In the genomic region with DNA sequence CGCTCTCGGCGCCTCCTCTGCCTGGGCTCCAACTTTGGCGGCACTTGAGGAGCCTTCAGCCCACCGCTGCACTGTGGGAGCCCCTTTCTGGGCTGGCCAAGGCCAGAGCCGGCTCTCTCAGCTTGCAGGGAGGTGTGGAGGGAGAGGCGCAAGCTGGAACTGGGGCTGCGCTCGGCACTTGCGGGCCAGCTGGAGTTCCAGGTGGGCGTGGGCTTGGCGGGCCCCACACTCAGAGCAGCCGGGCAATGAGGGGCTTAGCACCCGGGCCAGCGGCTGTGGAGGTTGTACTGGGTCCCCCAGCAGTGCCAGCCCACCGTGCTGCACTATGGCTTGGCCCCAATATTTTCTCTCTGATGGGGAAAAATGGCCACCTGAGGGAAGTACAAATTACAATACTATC, we compare ENCODE assay signal across 2 cellular contexts.
DNase-seq lines count a peak whose midpoint lies in the region; ATAC-seq, FAIRE-seq and TF ChIP-seq lines count a peak whose summit lies in the region.
"Not testable (repeated sequence)": the region's sequence is repeated elsewhere in the genome, so short reads cannot be mapped to it uniquely, and the experiment has no call there.

No MANE protein-coding gene starts in this region.

- DNase-seq in kidney: peak; percentile 53
- DNase-seq in HepG2 (ENCODE audit: low spot score): not testable (repeated sequence)

- H3K4me2 ChIP-seq in HepG2 (ENCODE audit: low read depth, low read length): not testable (repeated sequence)

- FAIRE-seq in kidney (lab: Jason Lieb, UNC); HepG2 (lab: Jason Lieb, UNC): not testable (repeated sequence)

- not testable (repeated sequence) for H3K4me3 ChIP-seq in kidney (ENCODE audit: low read length in 2 of 2); HepG2 (replicated peaks in 1 of 3; ENCODE audit: insufficient read depth in 1 of 3, low read depth in 2 of 3, low read length in 3 of 3)

- TF ChIP-seq EP300 in HepG2 (IDR thresholded peaks at IDR 0.05; ENCODE audit: low read depth in 2 of 2, low read length in 2 of 2); HepG2 (CRISPR knock-in tag; IDR thresholded peaks at IDR 0.05; ENCODE audit: borderline replicate concordance): not testable (repeated sequence)

- CTCF ChIA-PET in HepG2 (lab: Yijun Ruan, JAX; ENCODE audit: low intra/inter-chr PET ratio, low total read pairs): not testable (repeated sequence)

- 98% methylated on average over 14 of the region's 16 CpGs for WGBS in HepG2 (ENCODE audit: low lambda C conversion rate)

- not testable (repeated sequence) for H3K36me3 ChIP-seq in kidney (ENCODE audit: control insufficient read depth in 1 of 2, insufficient read depth in 2 of 2, low read length in 2 of 2); HepG2 (replicated peaks in 1 of 2; ENCODE audit: control insufficient read depth in 1 of 2, insufficient read depth in 2 of 2, low read length in 2 of 2)

- BruUV-seq in HepG2 (replicated peaks; lab: Mats Ljungman, UMichigan): not testable (repeated sequence)

- not testable (repeated sequence) for H3K9ac ChIP-seq in kidney (ENCODE audit: low read length in 2 of 2); HepG2 (ENCODE audit: insufficient read depth, low read depth, low read length)

- in situ Hi-C loops in HepG2 (cut with HindIII; ENCODE audit: extremely low pct_ligation_motif_present, low pct_unique_long_range_greater_than_20kb): not testable (repeated sequence)

- H2AFZ ChIP-seq in HepG2 (ENCODE audit: low read length): not testable (repeated sequence)

- H4K20me1 ChIP-seq in HepG2 (ENCODE audit: insufficient read depth, low read length): not testable (repeated sequence)

- not testable (repeated sequence) for ATAC-seq in HepG2

- not testable (repeated sequence) for H3K27me3 ChIP-seq in HepG2 (ENCODE audit: control insufficient read depth in 1 of 2, insufficient read depth in 2 of 2, low read length in 2 of 2)

- POLR2A ChIA-PET in HepG2 (lab: Yijun Ruan, JAX): not testable (repeated sequence)

- intact Hi-C loops in kidney (cut with DNase I); HepG2 (cut with micrococcal nuclease; ENCODE audit: unreplicated experiment): not testable (repeated sequence)

- not testable (repeated sequence) for H3K27ac ChIP-seq in kidney (ENCODE audit: low read depth in 2 of 2, low read length in 2 of 2); HepG2 (ENCODE audit: extremely low read length, insufficient read depth, low read length)

- H3K79me2 ChIP-seq in HepG2 (ENCODE audit: insufficient read depth, low read length): not testable (repeated sequence)

- not testable (repeated sequence) for TF ChIP-seq CTCF in kidney (IDR thresholded peaks at IDR 0.05; ENCODE audit: borderline replicate concordance, extremely low read depth, insufficient read depth); HepG2 (CRISPR knock-in tag; IDR thresholded peaks at IDR 0.05)

- TF ChIP-seq POLR2A in HepG2 (IDR thresholded peaks at IDR 0.05; ENCODE audit: insufficient read depth in 1 of 2, low read depth in 2 of 2, low read length in 2 of 2): not testable (repeated sequence)

- not testable (repeated sequence) for H3K9me3 ChIP-seq in kidney (ENCODE audit: control insufficient read depth in 1 of 2, low read length in 2 of 2); HepG2 (ENCODE audit: low read length)

- TF ChIP-seq RAD21 in HepG2 (CRISPR knock-in tag; IDR thresholded peaks at IDR 0.05): not testable (repeated sequence)

- H3K4me1 ChIP-seq in kidney (ENCODE audit: control insufficient read depth in 1 of 2, insufficient read depth in 1 of 2, low read depth in 1 of 2, low read length in 2 of 2); HepG2 (ENCODE audit: insufficient read depth, low read length): not testable (repeated sequence)

TF ChIP-seq in HepG2, 621 proteins besides CTCF, POLR2A, EP300 and RAD21:
- TF ChIP-seq, protein P1, sequence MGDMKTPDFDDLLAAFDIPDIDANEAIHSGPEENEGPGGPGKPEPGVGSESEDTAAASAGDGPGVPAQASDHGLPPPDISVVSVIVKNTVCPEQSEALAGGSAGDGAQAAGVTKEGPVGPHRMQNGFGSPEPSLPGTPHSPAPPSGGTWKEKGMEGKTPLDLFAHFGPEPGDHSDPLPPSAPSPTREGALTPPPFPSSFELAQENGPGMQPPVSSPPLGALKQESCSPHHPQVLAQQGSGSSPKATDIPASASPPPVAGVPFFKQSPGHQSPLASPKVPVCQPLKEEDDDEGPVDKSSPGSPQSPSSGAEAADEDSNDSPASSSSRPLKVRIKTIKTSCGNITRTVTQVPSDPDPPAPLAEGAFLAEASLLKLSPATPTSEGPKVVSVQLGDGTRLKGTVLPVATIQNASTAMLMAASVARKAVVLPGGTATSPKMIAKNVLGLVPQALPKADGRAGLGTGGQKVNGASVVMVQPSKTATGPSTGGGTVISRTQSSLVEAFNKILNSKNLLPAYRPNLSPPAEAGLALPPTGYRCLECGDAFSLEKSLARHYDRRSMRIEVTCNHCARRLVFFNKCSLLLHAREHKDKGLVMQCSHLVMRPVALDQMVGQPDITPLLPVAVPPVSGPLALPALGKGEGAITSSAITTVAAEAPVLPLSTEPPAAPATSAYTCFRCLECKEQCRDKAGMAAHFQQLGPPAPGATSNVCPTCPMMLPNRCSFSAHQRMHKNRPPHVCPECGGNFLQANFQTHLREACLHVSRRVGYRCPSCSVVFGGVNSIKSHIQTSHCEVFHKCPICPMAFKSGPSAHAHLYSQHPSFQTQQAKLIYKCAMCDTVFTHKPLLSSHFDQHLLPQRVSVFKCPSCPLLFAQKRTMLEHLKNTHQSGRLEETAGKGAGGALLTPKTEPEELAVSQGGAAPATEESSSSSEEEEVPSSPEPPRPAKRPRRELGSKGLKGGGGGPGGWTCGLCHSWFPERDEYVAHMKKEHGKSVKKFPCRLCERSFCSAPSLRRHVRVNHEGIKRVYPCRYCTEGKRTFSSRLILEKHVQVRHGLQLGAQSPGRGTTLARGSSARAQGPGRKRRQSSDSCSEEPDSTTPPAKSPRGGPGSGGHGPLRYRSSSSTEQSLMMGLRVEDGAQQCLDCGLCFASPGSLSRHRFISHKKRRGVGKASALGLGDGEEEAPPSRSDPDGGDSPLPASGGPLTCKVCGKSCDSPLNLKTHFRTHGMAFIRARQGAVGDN (CRISPR knock-in tag; IDR thresholded peaks at IDR 0.05): 0 out of 2 replicates have a peak, but pooled peaks have one; percentile 11
TF ChIP-seq in HepG2: peak in this region for 1; not testable (repeated sequence) for 620.
